In the genomic region with DNA sequence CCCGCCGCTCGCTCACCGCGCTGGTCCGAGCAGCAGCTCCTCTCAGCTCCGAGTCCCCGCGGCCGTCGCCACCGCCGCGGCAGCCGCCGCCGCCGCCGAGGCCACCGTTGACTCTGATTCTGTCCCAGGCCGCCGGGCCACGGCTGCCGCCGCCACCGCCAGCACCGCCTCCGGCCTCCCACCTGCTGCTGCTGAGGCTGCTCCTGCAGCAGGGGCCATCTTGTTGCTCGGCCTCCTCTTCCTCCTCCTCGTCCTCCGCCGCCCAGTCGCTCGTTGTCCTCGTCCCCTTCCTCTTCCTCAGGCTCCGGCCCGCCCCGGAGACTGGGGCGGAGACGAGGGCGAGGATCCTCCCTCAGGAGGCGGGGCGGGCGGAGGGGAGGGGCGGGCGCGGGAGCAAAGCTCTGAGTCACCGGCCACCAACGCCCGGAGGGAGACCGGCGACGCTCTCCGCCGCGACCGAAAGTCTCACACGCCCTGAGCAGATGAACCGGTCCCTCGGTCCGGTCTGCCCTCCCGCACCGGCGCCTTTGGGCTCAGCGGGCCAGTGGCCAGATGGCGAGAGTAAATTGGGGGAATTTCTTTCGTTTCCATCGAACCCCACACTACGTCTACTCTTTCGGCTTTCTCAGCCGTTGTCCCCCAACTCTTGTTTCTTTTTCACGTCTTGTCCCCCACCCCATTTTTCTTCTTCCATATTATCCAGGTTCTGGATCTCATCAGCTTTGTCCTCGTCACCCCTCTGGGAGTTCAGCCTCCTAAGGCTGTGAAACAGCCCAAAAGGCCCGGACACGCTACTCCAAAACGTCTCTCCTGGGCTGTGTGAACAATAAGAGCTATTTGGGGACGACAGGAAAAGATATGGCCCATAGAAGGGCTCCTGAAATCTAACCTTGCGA, we compare ENCODE assay signal across 8 cellular contexts. TPM values are rescaled to one million over a fixed set of nuclear protein-coding genes. Genes with fewer than 3 reads are reported as not detected.
DNase-seq lines count a peak whose midpoint lies in the region; ATAC-seq, FAIRE-seq and TF ChIP-seq lines count a peak whose summit lies in the region.

Gene RC3H1, minus strand, starts transcription at position 278 of the 896 bp plus-strand sequence. CDS start 29,372 bp downstream, outside the sequence.

- H3K9me3 Mint-ChIP-seq in activated CD4-positive, alpha-beta T cell treated with anti-CD3 and anti-CD28 coated beads, Interleukin-2, amount 10 ng/mL, durations not matched to agents 7 days and 5 days = no peaks in the 10 kb centered on the region

- peak within 1 kb of the TSS; percentile 98 for H3K27ac Mint-ChIP-seq in activated CD4-positive, alpha-beta T cell treated with anti-CD3 and anti-CD28 coated beads, Interleukin-2, amount 10 ng/mL, durations not matched to agents 7 days and 5 days

- POLR2A ChIA-PET in BJ (lab: Charles Lee) = interaction anchor here (1.0 kb wide), 1 partner anchor 57 kb away, joined by 3 read pairs; no protein-coding TSS in a partner anchor
- POLR2A ChIA-PET in activated CD4-positive, alpha-beta T cell treated with anti-CD3 and anti-CD28 coated beads, Interleukin-2, amount 10 ng/mL, durations not matched to agents 7 days and 5 days (lab: Charles Lee) = no interaction called here

- peaks cover 14% of the 10 kb centered on the region for H3K36me3 Mint-ChIP-seq in activated CD4-positive, alpha-beta T cell treated with anti-CD3 and anti-CD28 coated beads, Interleukin-2, amount 10 ng/mL, durations not matched to agents 7 days and 5 days (ENCODE audit: low read depth)

- DNase-seq in BJ (ENCODE audit: low read depth) (peak; percentile 37), GM19239 (ENCODE audit: insufficient read length, low spot score) (peak; percentile 72), NCI-H69 (lab: John Stamatoyannopoulos, UW) (peak; percentile 97), coronary artery (ENCODE audit: low spot score) (peak; percentile 92), left lobe of liver (ENCODE audit: low spot score) (peak; percentile 93)
- peak; percentile 89 for DNase-seq in activated CD4-positive, alpha-beta T cell treated with anti-CD3 and anti-CD28 coated beads, Interleukin-2, amount 10 ng/mL, durations not matched to agents 7 days and 5 days
- DNase-seq in stimulated activated CD4-positive, alpha-beta T cell treated with anti-CD3 and anti-CD28 coated beads, Interleukin-2, amount 100 ng/mL, for 4 hours (ENCODE audit: low read depth) = peak; percentile 85

- FAIRE-seq in GM19239 (lab: Jason Lieb, UNC) = peak; percentile 92

- peak within 1 kb of the TSS; percentile 92 to 96 for H3K27ac ChIP-seq in coronary artery

- no peak for TF ChIP-seq CTCF in BJ (IDR thresholded peaks at IDR 0.05; ENCODE audit: insufficient read depth, low read depth, low read length)
- no peak for TF ChIP-seq CTCF in coronary artery (IDR thresholded peaks at IDR 0.05)

- H3K4me3 ChIP-seq in BJ (ENCODE audit: low read depth, low read length) = peak within 1 kb of the TSS; percentile 79
- peak within 1 kb of the TSS; percentile 92 for H3K4me3 ChIP-seq in coronary artery

- no peaks in the 10 kb centered on the region for H3K27me3 Mint-ChIP-seq in activated CD4-positive, alpha-beta T cell treated with anti-CD3 and anti-CD28 coated beads, Interleukin-2, amount 10 ng/mL, durations not matched to agents 7 days and 5 days

- H3K36me3 ChIP-seq in BJ (ENCODE audit: control insufficient read depth, insufficient read depth, low read length) = no peaks in the 10 kb centered on the region

- ATAC-seq in HG03442 (IDR thresholded peaks at IDR 0.05; ENCODE audit: unreplicated experiment) = peak; percentile 84
- ATAC-seq in left lobe of liver = peak; percentile 96

- no peaks in the 10 kb centered on the region for H3K27me3 ChIP-seq in BJ (ENCODE audit: control insufficient read depth, insufficient read depth, low read length)

- H3K4me3 Mint-ChIP-seq in activated CD4-positive, alpha-beta T cell treated with anti-CD3 and anti-CD28 coated beads, Interleukin-2, amount 10 ng/mL, durations not matched to agents 7 days and 5 days = peak within 1 kb of the TSS; percentile 88

- CTCF ChIA-PET in BJ (lab: Yijun Ruan, JAX) = interaction anchor here (0.6 to 0.9 kb wide), 3 partner anchors 193 to 1277 kb away, joined by 3 read pairs; no protein-coding TSS in a partner anchor
- CTCF ChIA-PET in activated CD4-positive, alpha-beta T cell treated with anti-CD3 and anti-CD28 coated beads, Interleukin-2, amount 10 ng/mL, durations not matched to agents 7 days and 5 days (lab: Charles Lee) = interaction anchor here (1.2 kb wide), 1 partner anchor 154 kb away, joined by 3 read pairs; the partner anchor contains the start of gene ZBTB37

- H3K4me1 Mint-ChIP-seq in activated CD4-positive, alpha-beta T cell treated with anti-CD3 and anti-CD28 coated beads, Interleukin-2, amount 10 ng/mL, durations not matched to agents 7 days and 5 days = peaks cover 36% of the 10 kb centered on the region

RNA-seq across cellular contexts. Expression of gene RC3H1, which starts in this region (rescaled TPM):
- polyA plus RNA-seq in BJ (2011; rRNA removed) = 10.6 and 14.1 TPM in 2 replicates
- 38.3 and 44.1 TPM in 2 replicates for polyA minus RNA-seq in BJ (2011; rRNA and poly(A)+ RNA removed)
- 10 to 100 TPM; 34.4 to 37.9 TPM for total RNA-seq in activated CD4-positive, alpha-beta T cell treated with anti-CD3 and anti-CD28 coated beads, Interleukin-2, amount 10 ng/mL, durations not matched to agents 7 days and 5 days
- 16.9 TPM for total RNA-seq in left lobe of liver

Comparison
In these comparisons a context has a peak if more than half of its experiments do, and no peak if none do; other contexts are left out.
1. Peak in every context shown above with its lines: DNase-seq, ATAC-seq, H3K4me3 ChIP-seq and H3K27ac ChIP-seq.
2. DNase-seq: peak in every context shown above with its lines; median percentile 97 in NCI-H69; 93 in left lobe of liver; 92 in coronary artery; 89 in activated CD4-positive, alpha-beta T cell treated with anti-CD3 and anti-CD28 coated beads, Interleukin-2, amount 10 ng/mL, durations not matched to agents 7 days and 5 days; 85 in stimulated activated CD4-positive, alpha-beta T cell treated with anti-CD3 and anti-CD28 coated beads, Interleukin-2, amount 100 ng/mL, for 4 hours; 72 in GM19239; 37 in BJ.